Comparison of ENCODE assay signal across 8 cellular contexts in genomic region chr10:35335133-35335532, GRCh38. TPM values are rescaled to one million over a fixed set of nuclear protein-coding genes. Genes with fewer than 3 reads are reported as not detected.
DNase-seq lines count a peak whose midpoint lies in the region; ATAC-seq and TF ChIP-seq lines count a peak whose summit lies in the region.

No MANE protein-coding gene starts in this region.

- peak overlapping the region; percentile 95 for H3K27ac ChIP-seq in hepatocyte

- H4K20me1 ChIP-seq in hepatocyte (ENCODE audit: insufficient read depth, poor library complexity, severe bottlenecking): peaks cover 32% of the 10 kb centered on the region

- H3K9me2 ChIP-seq in hepatocyte (replicated peaks; ENCODE audit: insufficient read depth): no peaks in the 10 kb centered on the region

- peak overlapping the region; percentile 81 for H3K4me3 ChIP-seq in HFF-Myc (replicated peaks; ENCODE audit: low read depth, low read length)
- peak overlapping the region; percentile 91 for H3K4me3 ChIP-seq in hepatocyte

- H3K36me3 ChIP-seq in hepatocyte (replicated peaks; ENCODE audit: insufficient read depth, low read depth): no peaks in the 10 kb centered on the region

- no peak for TF ChIP-seq CTCF in HFF-Myc (IDR thresholded peaks at IDR 0.05; ENCODE audit: low read depth, low read length, missing control alignments)
- TF ChIP-seq CTCF in WTC11 (IDR thresholded peaks at IDR 0.05): no peak
- TF ChIP-seq CTCF in hepatocyte (IDR thresholded peaks at IDR 0.05; ENCODE audit: poor library complexity): no peak

- DNase-seq in HFF-Myc (ENCODE audit: extremely low read depth, low read depth) (no peak), WTC11 (ENCODE audit: low spot score) (no peak), hepatocyte (ENCODE audit: low spot score) (no peak), C1 segment of cervical spinal cord (lab: John Stamatoyannopoulos, UW) (no peak)

- CTCF ChIA-PET in WTC11 (lab: Charles Lee): no interaction called here

- peaks cover 9% of the 10 kb centered on the region for H3K9me3 Mint-ChIP-seq in WTC11
- no peaks in the 10 kb centered on the region for H3K9me3 Mint-ChIP-seq in stimulated activated memory B cell treated with anti-CD40 and anti-IgM and Interleukin-4, amounts not matched to agents 10 μg/mL and 1 μg/mL and 100 μg/mL, for 72 hours

- H3K36me3 Mint-ChIP-seq in WTC11: peaks cover 22% of the 10 kb centered on the region
- peaks cover 11% of the 10 kb centered on the region for H3K36me3 Mint-ChIP-seq in stimulated activated memory B cell treated with anti-CD40 and anti-IgM and Interleukin-4, amounts not matched to agents 10 μg/mL and 1 μg/mL and 100 μg/mL, for 72 hours

- H3K4me1 ChIP-seq in hepatocyte (ENCODE audit: insufficient read depth): peaks cover 45% of the 10 kb centered on the region

- peaks cover 76% of the 10 kb centered on the region for H3K79me2 ChIP-seq in hepatocyte

- POLR2A ChIA-PET in WTC11 (lab: Charles Lee): no interaction called here

- H3K27me3 ChIP-seq in hepatocyte: no peaks in the 10 kb centered on the region

- peaks cover 32% of the 10 kb centered on the region for H3K4me1 Mint-ChIP-seq in WTC11
- peaks cover 72% of the 10 kb centered on the region for H3K4me1 Mint-ChIP-seq in stimulated activated memory B cell treated with anti-CD40 and anti-IgM and Interleukin-4, amounts not matched to agents 10 μg/mL and 1 μg/mL and 100 μg/mL, for 72 hours

- peak overlapping the region; percentile 98 for H3K4me2 ChIP-seq in hepatocyte

- H3K27me3 Mint-ChIP-seq in WTC11 (ENCODE audit: low read depth): peaks cover 4% of the 10 kb centered on the region; the same call in 1 of the 2 replicates
- H3K27me3 Mint-ChIP-seq in stimulated activated memory B cell treated with anti-CD40 and anti-IgM and Interleukin-4, amounts not matched to agents 10 μg/mL and 1 μg/mL and 100 μg/mL, for 72 hours: no peaks in the 10 kb centered on the region

- ATAC-seq in WTC11: no peak
- no peak for ATAC-seq in stimulated activated memory B cell treated with anti-CD40 and anti-IgM and Interleukin-4, amounts not matched to agents 10 μg/mL and 1 μg/mL and 100 μg/mL, for 72 hours
- no peak for ATAC-seq in GM21526 (IDR thresholded peaks at IDR 0.05; ENCODE audit: low FRiP score, unreplicated experiment)
- no peak for ATAC-seq in HG02642 (IDR thresholded peaks at IDR 0.05; ENCODE audit: poor library complexity, unreplicated experiment)
- no peak for ATAC-seq in GM19397 (IDR thresholded peaks at IDR 0.05; ENCODE audit: unreplicated experiment)

- 61% methylated on average over 7 of the region's 7 CpGs for whole genome bisulfite sequencing in hepatocyte (ENCODE audit: low lambda C conversion rate, missing lambda C conversion rate)

- peak overlapping the region; percentile 88 for H3K4me3 Mint-ChIP-seq in WTC11
- peak overlapping the region; percentile 94 for H3K4me3 Mint-ChIP-seq in stimulated activated memory B cell treated with anti-CD40 and anti-IgM and Interleukin-4, amounts not matched to agents 10 μg/mL and 1 μg/mL and 100 μg/mL, for 72 hours

- peak overlapping the region; percentile 63; the same call in 1 of the 2 replicates for H3K27ac Mint-ChIP-seq in WTC11
- H3K27ac Mint-ChIP-seq in stimulated activated memory B cell treated with anti-CD40 and anti-IgM and Interleukin-4, amounts not matched to agents 10 μg/mL and 1 μg/mL and 100 μg/mL, for 72 hours: peak overlapping the region; percentile 89

- H2AFZ ChIP-seq in hepatocyte: peak overlapping the region; percentile 90

- no peaks in the 10 kb centered on the region for H3K9me3 ChIP-seq in hepatocyte (ENCODE audit: low read depth)

TF ChIP-seq in WTC11, 78 proteins besides CTCF, POLR2A, EP300 and RAD21:
- TF ChIP-seq TP53 (CRISPR knock-in tag; IDR thresholded peaks at IDR 0.05) (no peak), CREM (CRISPR knock-in tag; IDR thresholded peaks at IDR 0.05) (no peak)

RNA-seq across cellular contexts. Expression of gene CCNY, which starts 1.2 kb away (rescaled TPM):
- total RNA-seq in WTC11 (2021) (53.3 to 59.1 TPM (median 53.6 TPM) in 3 replicates), hepatocyte (51.1 and 51.5 TPM in 2 replicates)
- polyA plus RNA-seq in hepatocyte: 51.3 and 55.8 TPM in 2 replicates
